Comparison of ENCODE assay signal across 8 cellular contexts in genomic region chr7:44921607-44922350, GRCh38.
DNase-seq lines count a peak whose midpoint lies in the region; ATAC-seq lines count a peak whose summit lies in the region.

No MANE protein-coding gene starts in this region.

- DNase-seq in DMS79 treated with DMSO at 0.1 percent for 48 hours (lab: John Stamatoyannopoulos, UW) (peak; percentile 28), DMS79 (lab: John Stamatoyannopoulos, UW) (no peak), NCI-H446 treated with DMSO at 0.1 percent for 48 hours (lab: John Stamatoyannopoulos, UW) (peak; percentile 40), kidney tubule cell (ENCODE audit: low spot score) (peak; percentile 72)
- DNase-seq in activated CD4-positive, alpha-beta T cell treated with anti-CD3 and anti-CD28 coated beads for 24 hours (ENCODE audit: low read depth in 2 of 2), result peak; percentile 97 to 99
- peak; percentile 82 for DNase-seq in central memory CD4-positive, alpha-beta T cell
- peak; percentile 91 for DNase-seq in stimulated activated CD4-positive, alpha-beta T cell treated with anti-CD3 and anti-CD28 coated beads, Interleukin-2, amount 100 ng/mL, for 4 hours (ENCODE audit: low read depth)

- ATAC-seq in HG03103 (IDR thresholded peaks at IDR 0.05; ENCODE audit: low read depth, unreplicated experiment), result peak; percentile 71
